Comparison of ENCODE assay signal across 8 cellular contexts in genomic region chr14:66495214-66496098, GRCh38. TPM values are rescaled to one million over a fixed set of nuclear protein-coding genes. Genes with fewer than 3 reads are reported as not detected.
DNase-seq lines count a peak whose midpoint lies in the region; ATAC-seq, FAIRE-seq and TF ChIP-seq lines count a peak whose summit lies in the region.

No MANE protein-coding gene starts in this region.

- H3K4me1 ChIP-seq in Caco-2, result no peaks in the 10 kb centered on the region

- no peak overlapping the region for H3K4me3 Mint-ChIP-seq in Caco-2 (ENCODE audit: unreplicated experiment)

- peaks cover 9% of the 10 kb centered on the region for H3K27me3 Mint-ChIP-seq in Caco-2 (ENCODE audit: insufficient read depth, unreplicated experiment)

- no peaks in the 10 kb centered on the region; the same call in 1 of the 2 replicates for H3K27me3 ChIP-seq in Caco-2 (replicated peaks; ENCODE audit: control insufficient read depth, insufficient read depth, low read length)

- ATAC-seq in HG03432 (IDR thresholded peaks at IDR 0.05; ENCODE audit: unreplicated experiment), result peak; percentile 69
- peak; percentile 91 for ATAC-seq in omental fat pad (ENCODE audit: low FRiP score)

- intact Hi-C loops in Caco-2 (cut with micrococcal nuclease; ENCODE audit: unreplicated experiment), result loop anchor here (1.0 to 10.0 kb wide), 5 partner anchors 54 to 639 kb away; no protein-coding TSS in a partner anchor

- no peaks in the 10 kb centered on the region for H3K9me3 Mint-ChIP-seq in Caco-2 (ENCODE audit: unreplicated experiment)

- CTCF ChIA-PET in Caco-2 (lab: Charles Lee), result interaction anchor here (1.0 kb wide), 2 partner anchors 12 to 54 kb away, joined by 3 to 5 read pairs; partner anchors contain the start of gene GPHN

- H3K4me3 ChIP-seq in Caco-2 (ENCODE audit: low read depth, low read length), result no peak overlapping the region

- no peaks in the 10 kb centered on the region for H3K36me3 ChIP-seq in Caco-2 (ENCODE audit: control insufficient read depth, insufficient read depth, low read length)

- TF ChIP-seq CTCF in Caco-2 (IDR thresholded peaks at IDR 0.05; ENCODE audit: insufficient read depth in 1 of 2, low read depth in 1 of 2, low read length in 1 of 2, severe bottlenecking in 1 of 2, unreplicated experiment in 1 of 2) (peak; percentile 49 to 76), omental fat pad (IDR thresholded peaks at IDR 0.05) (no peak)

- H3K36me3 Mint-ChIP-seq in Caco-2 (ENCODE audit: insufficient read depth, unreplicated experiment), result no peaks in the 10 kb centered on the region

- DNase-seq in Caco-2, result peak; percentile 24 to 48
- peak; percentile 10 for DNase-seq in GM19239 (ENCODE audit: insufficient read length, low spot score)
- peak; percentile 59 for DNase-seq in NCI-H69 (lab: John Stamatoyannopoulos, UW)
- DNase-seq in activated gamma-delta T cell treated with anti-CD3 and anti-CD28 coated beads, Interleukin-2, amount 50 U/mL, for 16 hours (ENCODE audit: low read depth), result peak; percentile 3
- peak; percentile 58 for DNase-seq in foreskin melanocyte
- DNase-seq in omental fat pad (ENCODE audit: low spot score), result no peak
- no peak for DNase-seq in NCI-H1048 (lab: John Stamatoyannopoulos, UW)

- BruUV-seq in Caco-2 (replicated peaks; lab: Mats Ljungman, UMichigan), result no TSS peak

- H3K27ac Mint-ChIP-seq in Caco-2 (ENCODE audit: unreplicated experiment), result no peak overlapping the region

- POLR2A ChIA-PET in Caco-2 (lab: Charles Lee), result no interaction called here

- FAIRE-seq in GM19239 (lab: Jason Lieb, UNC), result peak; percentile 93

- H3K9me3 ChIP-seq in Caco-2, result no peaks in the 10 kb centered on the region

- no peaks in the 10 kb centered on the region for H3K4me1 Mint-ChIP-seq in Caco-2 (ENCODE audit: low read depth, unreplicated experiment)

RNA-seq across cellular contexts. Expression of gene CCDC196, which starts 9.3 kb away (rescaled TPM):
- total RNA-seq in Caco-2 (2022) (not detected in 2 replicates), omental fat pad (not detected)

RNA-seq across cellular contexts. Expression of gene GPHN, which starts 12.5 kb away (rescaled TPM):
- total RNA-seq in Caco-2 (2022), result 11.3 and 12.4 TPM in 2 replicates
- total RNA-seq in omental fat pad, result 10 to 100 TPM in 3 of 4 donors, 1 to 10 TPM in 1; 8.0 to 27.6 (median 18.7) TPM

Comparison
In these comparisons a context has a peak if more than half of its experiments do, and no peak if none do; other contexts are left out.
1. DNase-seq: peak in Caco-2 (2 of 2), GM19239 (single experiment), NCI-H69 (single experiment), activated gamma-delta T cell treated with anti-CD3 and anti-CD28 coated beads, Interleukin-2, amount 50 U/mL, for 16 hours (single experiment) and foreskin melanocyte (single experiment); none in omental fat pad (single experiment) and NCI-H1048 (single experiment).
2. CTCF ChIP-seq: peak in Caco-2 (2 of 2); none in omental fat pad (0 of 3).